Comparison of ENCODE assay signal across 10 cellular contexts in genomic region chr10:123136221-123136805, GRCh38. TPM values are rescaled to one million over a fixed set of nuclear protein-coding genes. Genes with fewer than 3 reads are reported as not detected.
DNase-seq lines count a peak whose midpoint lies in the region; ATAC-seq, FAIRE-seq and TF ChIP-seq lines count a peak whose summit lies in the region.
"Had no signal": no experiment of that assay in that cellular context is flagged by ENCODE, and none has a peak within 500 bp of the region (broad histone marks: within the 10 kb centered on the region; RNA-seq: fewer than 3 reads in every experiment).

No MANE protein-coding gene starts in this region.

- intact Hi-C loops in psoas muscle (cut with DNase I) (loop anchor here in 1 of 2 donors (10.0 kb wide), 1 partner anchor 828 kb away; no protein-coding TSS in a partner anchor), posterior cingulate gyrus (cut with DNase I) (loop anchor here (10.0 kb wide), 1 partner anchor 168 kb away; no protein-coding TSS in a partner anchor)

- 2% methylated on average over 51 to 59 of the region's 59 CpGs for WGBS in psoas muscle, 3 donors

- ATAC-seq in psoas muscle: no peak

- no peaks in the 10 kb centered on the region for H3K9me3 ChIP-seq in HUES48 (ENCODE audit: control insufficient read depth, insufficient read depth, low read length)
- no peaks in the 10 kb centered on the region for H3K9me3 ChIP-seq in psoas muscle

- no peak for FAIRE-seq in RCC 7860 (lab: Jason Lieb, UNC)

- H3K27ac ChIP-seq in HUES48 (ENCODE audit: low read depth, low read length) (no peak overlapping the region), psoas muscle (no peak overlapping the region)

- DNase-seq in ecto neural progenitor cell (ENCODE audit: low spot score) (peak; percentile 53), psoas muscle (no peak), RCC 7860 (ENCODE audit: low spot score) (no peak), NCI-H446 (lab: John Stamatoyannopoulos, UW) (no peak), posterior cingulate gyrus (no peak)
- DNase-seq: activated CD4-positive, alpha-beta T cell treated with anti-CD3 and anti-CD28 coated beads for 1 hour had no signal

- TF ChIP-seq CTCF in psoas muscle (IDR thresholded peaks at IDR 0.05): no peak

- peaks cover 26% of the 10 kb centered on the region for H3K4me1 ChIP-seq in HUES48 (ENCODE audit: control insufficient read depth, insufficient read depth, low read length)
- H3K4me1 ChIP-seq in psoas muscle: peaks cover 29% of the 10 kb centered on the region

- H3K36me3 ChIP-seq in HUES48 (ENCODE audit: control insufficient read depth, insufficient read depth, low read length) (no peaks in the 10 kb centered on the region), psoas muscle (ENCODE audit: insufficient read depth in 1 of 2, low read depth in 1 of 2) (no peaks in the 10 kb centered on the region)

- H3K4me3 ChIP-seq in GM08714 (ENCODE audit: low read length) (peak overlapping the region; percentile 11; the same call in 1 of the 2 replicates), HUES48 (ENCODE audit: low read depth, low read length) (peak overlapping the region; percentile 57; the same call in 1 of the 2 replicates), psoas muscle (peak overlapping the region; percentile 60)

- peaks cover 100% of the 10 kb centered on the region for H3K27me3 ChIP-seq in HUES48 (ENCODE audit: control insufficient read depth, insufficient read depth, low read length)
- peaks cover 0 to 100% (median 63%) of the 10 kb centered on the region in 3 donors for H3K27me3 ChIP-seq in psoas muscle (ENCODE audit: insufficient read depth in 3 of 3, low read length in 2 of 3)

- no peak overlapping the region for H3K9ac ChIP-seq in HUES48 (ENCODE audit: low read depth, low read length)

RNA-seq across cellular contexts. Expression of gene HMX3, which starts 0.5 kb away (rescaled TPM):
- total RNA-seq in psoas muscle: not detected
- polyA plus RNA-seq in psoas muscle: not detected
- total RNA-seq: dermis microvascular lymphatic vessel endothelial cell had no signal

RNA-seq across cellular contexts. Expression of gene HMX2, which starts 11.6 kb away (rescaled TPM):
- not detected for total RNA-seq in psoas muscle
- not detected for polyA plus RNA-seq in psoas muscle
- total RNA-seq: dermis microvascular lymphatic vessel endothelial cell, kidney epithelial cell had no signal

RNA-seq across cellular contexts. Expression of gene BUB3, which starts 17.9 kb away (rescaled TPM):
- 10 to 100 TPM; 28.6 to 35.3 (median 31.2) TPM for total RNA-seq in psoas muscle
- polyA plus RNA-seq in psoas muscle: 10 to 100 TPM; 32.9 to 67.3 (median 49.1) TPM
